Comparison of ENCODE assay signal across 23 cellular contexts in the genomic region with DNA sequence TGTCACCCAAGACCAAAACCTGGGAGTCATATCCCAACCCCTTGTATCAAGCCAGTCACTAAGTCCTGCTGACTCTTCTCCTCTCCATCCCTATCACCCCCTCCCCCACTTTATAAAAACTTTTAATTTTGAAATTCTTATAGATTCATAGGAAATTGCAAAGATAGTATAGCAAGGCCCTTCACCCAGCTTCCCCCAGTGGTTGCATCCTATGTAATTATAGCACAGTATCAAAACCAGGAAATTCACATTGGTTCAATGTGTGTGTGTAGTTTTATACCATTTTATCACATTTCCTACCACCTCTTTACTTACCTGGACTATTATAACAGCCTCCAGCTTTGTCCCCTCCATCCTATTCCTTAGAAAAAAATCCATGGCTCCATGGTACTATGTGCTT. TPM values are rescaled to one million over a fixed set of nuclear protein-coding genes. Genes with fewer than 3 reads are reported as not detected.
DNase-seq lines count a peak whose midpoint lies in the region; ATAC-seq and TF ChIP-seq lines count a peak whose summit lies in the region.
"Had no signal": no experiment of that assay in that cellular context is flagged by ENCODE, and none has a peak within 500 bp of the region (broad histone marks: within the 10 kb centered on the region; RNA-seq: fewer than 3 reads in every experiment).

No MANE protein-coding gene starts in this region.

- H3K27me3 Mint-ChIP-seq in T-helper 17 cell (peaks cover 1% of the 10 kb centered on the region), endothelial cell (ENCODE audit: unreplicated experiment) (peaks cover 3% of the 10 kb centered on the region)
- H3K27me3 Mint-ChIP-seq: CD8-positive, alpha-beta memory T cell had no signal

- H3K27ac ChIP-seq in osteoblast (ENCODE audit: low read depth, low read length), result no peak overlapping the region
- H3K27ac ChIP-seq: BLaER1 had no signal

- H3K36me3 ChIP-seq in osteoblast (ENCODE audit: insufficient read depth, low read length), result peaks cover 20% of the 10 kb centered on the region

- H3K27me3 ChIP-seq in osteoblast (ENCODE audit: insufficient read depth, low read length), result no peaks in the 10 kb centered on the region
- H3K27me3 ChIP-seq: BE2C, BLaER1 had no signal

- H3K79me2 ChIP-seq in osteoblast (ENCODE audit: insufficient read depth, low read length), result peaks cover 18% of the 10 kb centered on the region

- H3K9me3 ChIP-seq in T-helper 17 cell (ENCODE audit: control insufficient read depth, low read length, poor library complexity, severe bottlenecking) (no peaks in the 10 kb centered on the region), osteoblast (ENCODE audit: low read depth, low read length) (no peaks in the 10 kb centered on the region)
- H3K9me3 ChIP-seq: BE2C, BLaER1 had no signal

- peaks cover 12% of the 10 kb centered on the region for H3K4me1 ChIP-seq in osteoblast (ENCODE audit: insufficient read depth, low read length)

- DNase-seq in T-helper 17 cell (no peak), endothelial cell (ENCODE audit: low spot score) (no peak), osteoblast (ENCODE audit: insufficient read length, low spot score, missing footprints) (peak; percentile 22), T-helper 2 cell (no peak)
- DNase-seq in activated naive CD4-positive, alpha-beta T cell (lab: John Stamatoyannopoulos, UW), result no peak
- DNase-seq: 8988T; ACHN; BE2C; C1 segment of cervical spinal cord; CD4-positive, alpha-beta memory T cell; CD4-positive, CD25-positive, alpha-beta regulatory T cell; CD8-positive, alpha-beta memory T cell; COR-L47; DMS 273 treated with DMSO at 0.1 percent for 48 hours; DMS79; DND-41; EL; GDM1 had no signal

- H3K9me3 Mint-ChIP-seq in endothelial cell (ENCODE audit: unreplicated experiment), result no peaks in the 10 kb centered on the region
- H3K9me3 Mint-ChIP-seq: CD4-positive, alpha-beta memory T cell; CD8-positive, alpha-beta memory T cell had no signal

- TF ChIP-seq CTCF in endothelial cell (IDR thresholded peaks at IDR 0.05; ENCODE audit: unreplicated experiment), result no peak
- TF ChIP-seq CTCF in osteoblast (IDR thresholded peaks at IDR 0.05; ENCODE audit: extremely low read depth, low read depth, low read length), result no peak

- peaks cover 11% of the 10 kb centered on the region for H3K36me3 Mint-ChIP-seq in T-helper 17 cell (ENCODE audit: low read depth)
- H3K36me3 Mint-ChIP-seq in endothelial cell (ENCODE audit: low read depth, unreplicated experiment), result peaks cover 18% of the 10 kb centered on the region

- H3K4me2 ChIP-seq in osteoblast (ENCODE audit: insufficient read depth, low read length), result no peak overlapping the region
- H3K4me2 ChIP-seq: BLaER1 had no signal

- peaks cover 6% of the 10 kb centered on the region for H4K20me1 ChIP-seq in osteoblast (ENCODE audit: insufficient read depth, low read length)

- H3K4me1 Mint-ChIP-seq in T-helper 17 cell (peaks cover 28% of the 10 kb centered on the region), endothelial cell (ENCODE audit: unreplicated experiment) (peaks cover 20% of the 10 kb centered on the region)

- H3K4me3 ChIP-seq in osteoblast (ENCODE audit: insufficient read depth, low read length), result no peak overlapping the region
- H3K4me3 ChIP-seq: BLaER1, GM12878 had no signal

- H3K4me3 Mint-ChIP-seq in T-helper 17 cell, result no peak overlapping the region
- H3K4me3 Mint-ChIP-seq in endothelial cell (ENCODE audit: unreplicated experiment), result peak overlapping the region; percentile 83
- H3K4me3 Mint-ChIP-seq: CD4-positive, CD25-positive, alpha-beta regulatory T cell had no signal

- H3K27ac Mint-ChIP-seq in T-helper 17 cell (peak overlapping the region; percentile 72), endothelial cell (ENCODE audit: unreplicated experiment) (no peak overlapping the region)
- H3K27ac Mint-ChIP-seq: CD14-positive monocyte had no signal

- H2AFZ ChIP-seq in osteoblast (ENCODE audit: low read length), result no peak overlapping the region

- ATAC-seq in T-helper 17 cell, result no peak
- ATAC-seq in GM19467 (IDR thresholded peaks at IDR 0.05; ENCODE audit: unreplicated experiment), result no peak
- ATAC-seq: GM12878 had no signal

RNA-seq across cellular contexts. Expression of a gene that starts 4.1 kb away (rescaled TPM):
- total RNA-seq in T-helper 17 cell, result 1 to 10 TPM; 8.1 to 9.2 TPM
- 44.4 TPM for total RNA-seq in endothelial cell (ENCODE audit: unreplicated experiment)
- 6.5 and 8.3 TPM in 2 replicates for total RNA-seq in osteoblast

RNA-seq across cellular contexts. Expression of a gene that starts 6.3 kb away (rescaled TPM):
- total RNA-seq in T-helper 17 cell (under 1 TPM; 0.35 to 0.50 TPM), endothelial cell (ENCODE audit: unreplicated experiment) (2.1 TPM), osteoblast (under 0.01 TPM in 1 of 2 replicates, not detected in the other)
- total RNA-seq: Daoy had no signal

RNA-seq across cellular contexts. Expression of a gene that starts 6.3 kb away (rescaled TPM):
- total RNA-seq in T-helper 17 cell (1 to 10 TPM; 9.6 to 9.7 TPM), endothelial cell (ENCODE audit: unreplicated experiment) (37.4 TPM), osteoblast (0.29 and 0.36 TPM in 2 replicates)

RNA-seq across cellular contexts. Expression of a gene that starts 17.8 kb away (rescaled TPM):
- 10 to 100 TPM; 22.7 to 54.2 TPM for total RNA-seq in T-helper 17 cell
- 93.3 TPM for total RNA-seq in endothelial cell (ENCODE audit: unreplicated experiment)
- total RNA-seq in osteoblast, result 17.4 and 19.2 TPM in 2 replicates

RNA-seq across cellular contexts. Expression of a gene that starts 20.2 kb away (rescaled TPM):
- total RNA-seq in T-helper 17 cell, result 10 to 100 TPM; 20.9 to 30.0 TPM
- total RNA-seq in endothelial cell (ENCODE audit: unreplicated experiment), result 44.4 TPM
- 25.3 and 32.9 TPM in 2 replicates for total RNA-seq in osteoblast
